In genomic region chrX:120023259-120023658, GRCh38 we compare ENCODE assay signal across 21 cellular contexts. TPM values are rescaled to one million over a fixed set of nuclear protein-coding genes. Genes with fewer than 3 reads are reported as not detected.
"Had no signal": no experiment of that assay in that cellular context is flagged by ENCODE, and none has a peak within 500 bp of the region (broad histone marks: within the 10 kb centered on the region; RNA-seq: fewer than 3 reads in every experiment).

No MANE protein-coding gene starts in this region.

- DNase-seq: activated CD4-positive, alpha-beta T cell treated with anti-CD3 and anti-CD28 coated beads, Interleukin-2, amount 50 U/mL, for 4 hours; activated gamma-delta T cell; cerebellar nuclear complex; effector CD4-positive, alpha-beta T cell; gastrocnemius medialis; head of caudate nucleus; natural killer cell; ovary; right lobe of liver; small intestine; stimulated activated CD4-positive, alpha-beta T cell treated with anti-CD3 and anti-CD28 coated beads, Interleukin-15, amount 100 ng/mL, for 24 hours; stimulated activated CD4-positive, alpha-beta T cell treated with anti-CD3 and anti-CD28 coated beads, Interleukin-2, amount 100 ng/mL, for 48 hours; stimulated activated naive CD8-positive, alpha-beta T cell treated with anti-CD3 and anti-CD28 coated beads, Interleukin-15, amount 100 ng/mL, for 72 hours; transverse colon; uterus had no signal

- H3K36me3 Mint-ChIP-seq: activated naive CD4-positive, alpha-beta T cell treated with anti-CD3 and anti-CD28 coated beads, Interleukin-2, amount 50 U/mL, for 24 hours; natural killer cell had no signal

- H3K27ac Mint-ChIP-seq: activated naive CD4-positive, alpha-beta T cell treated with anti-CD3 and anti-CD28 coated beads, Interleukin-2, amount 50 U/mL, for 24 hours; natural killer cell; stimulated activated naive CD8-positive, alpha-beta T cell treated with anti-CD3 and anti-CD28 coated beads, Interleukin-15, amount 100 ng/mL, for 72 hours had no signal

- H3K9me3 Mint-ChIP-seq: activated naive CD4-positive, alpha-beta T cell treated with anti-CD3 and anti-CD28 coated beads, Interleukin-2, amount 50 U/mL, for 24 hours; natural killer cell; stimulated activated naive CD8-positive, alpha-beta T cell treated with anti-CD3 and anti-CD28 coated beads, Interleukin-15, amount 100 ng/mL, for 72 hours had no signal

- H3K4me3 Mint-ChIP-seq: activated naive CD4-positive, alpha-beta T cell treated with anti-CD3 and anti-CD28 coated beads, Interleukin-2, amount 50 U/mL, for 24 hours; natural killer cell; stimulated activated naive CD8-positive, alpha-beta T cell treated with anti-CD3 and anti-CD28 coated beads, Interleukin-15, amount 100 ng/mL, for 72 hours had no signal

- ATAC-seq: esophagus mucosa; gastrocnemius medialis; natural killer cell; right lobe of liver; stimulated activated naive CD8-positive, alpha-beta T cell treated with anti-CD3 and anti-CD28 coated beads, Interleukin-15, amount 100 ng/mL, for 72 hours had no signal

- H3K4me1 Mint-ChIP-seq: activated naive CD4-positive, alpha-beta T cell treated with anti-CD3 and anti-CD28 coated beads, Interleukin-2, amount 50 U/mL, for 24 hours; natural killer cell; stimulated activated naive CD8-positive, alpha-beta T cell treated with anti-CD3 and anti-CD28 coated beads, Interleukin-15, amount 100 ng/mL, for 72 hours had no signal

- H3K27ac ChIP-seq: ascending aorta, breast epithelium, gastrocnemius medialis, ovary, right lobe of liver, suprapubic skin, transverse colon, uterus had no signal

RNA-seq across cellular contexts. Expression of gene RHOXF2B, which starts 54.2 kb away (rescaled TPM):
- total RNA-seq: activated CD8-positive, alpha-beta memory T cell treated with anti-CD3 and anti-CD28 coated beads for 36 hours; ascending aorta; breast epithelium; esophagus mucosa; gastrocnemius medialis; natural killer cell; right lobe of liver; suprapubic skin; transverse colon; uterus had no signal
